ENCODE assay signal across 10 cellular contexts in the genomic region with DNA sequence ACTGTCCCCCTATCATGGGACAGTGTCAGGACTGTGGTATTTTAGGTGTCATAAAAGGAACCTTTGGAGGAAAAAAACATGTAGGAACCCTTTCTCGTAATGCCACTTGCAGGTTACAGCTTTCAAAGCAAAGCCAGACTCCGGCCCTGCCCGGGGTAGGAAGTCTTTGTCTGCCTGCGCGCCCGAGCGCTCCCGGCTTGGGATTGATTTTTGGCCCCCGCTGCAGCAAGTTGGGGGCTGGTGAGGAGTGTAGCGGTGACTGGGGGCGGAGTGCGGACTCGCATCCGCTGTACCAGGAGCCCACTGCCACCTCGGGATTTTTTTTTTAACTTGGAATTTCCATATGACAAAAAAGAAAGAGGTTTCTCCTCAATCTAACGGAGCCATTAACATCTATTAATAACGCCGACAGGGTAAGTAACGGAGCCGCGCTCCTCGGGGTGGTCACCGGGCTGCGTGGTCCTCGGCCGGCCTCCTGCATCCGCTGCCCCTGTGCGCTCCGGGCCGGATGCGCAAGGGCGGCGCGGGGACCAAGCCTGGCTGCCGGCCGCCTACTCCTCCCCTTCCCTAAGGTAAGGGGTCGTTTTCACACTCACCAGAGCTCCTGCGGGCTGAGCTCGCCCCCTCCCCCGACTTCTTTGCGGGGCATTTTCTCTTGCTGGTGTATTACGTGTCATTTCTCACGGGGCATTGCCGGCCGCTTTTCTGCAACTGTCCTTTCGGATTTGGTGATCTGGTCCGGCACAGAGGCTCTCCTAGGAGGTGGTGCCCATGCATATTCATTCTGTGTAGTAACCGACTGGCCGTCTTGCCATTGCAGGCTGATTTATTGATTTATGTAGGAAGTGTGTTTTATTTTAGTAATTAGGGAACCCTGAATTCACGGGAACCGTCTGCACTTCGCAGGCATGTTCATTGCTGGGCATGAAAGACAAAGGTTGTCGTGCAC.
DNase-seq lines count a peak whose midpoint lies in the region; ATAC-seq and TF ChIP-seq lines count a peak whose summit lies in the region.
"Had no signal": no experiment of that assay in that cellular context is flagged by ENCODE, and none has a peak within 500 bp of the region (broad histone marks: within the 10 kb centered on the region; RNA-seq: fewer than 3 reads in every experiment).

No MANE protein-coding gene starts in this region.

- H3K4me1 Mint-ChIP-seq in memory B cell, result peaks cover 7% of the 10 kb centered on the region

- no peaks in the 10 kb centered on the region for H3K9me3 Mint-ChIP-seq in memory B cell
- H3K9me3 Mint-ChIP-seq: CD4-positive, alpha-beta T cell had no signal

- WGBS in heart right ventricle, 2 donors, result 3 to 4% methylated on average over 46 to 53 of the region's 53 CpGs

- H3K4me1 ChIP-seq in heart right ventricle (peaks cover 0 to 10% (median 8%) of the 10 kb centered on the region in 9 donors), thoracic aorta (ENCODE audit: control insufficient read depth in 1 of 2, low read depth in 2 of 2) (peaks cover 9 to 11% of the 10 kb centered on the region in 2 donors)

- ATAC-seq in heart right ventricle, result no peak
- ATAC-seq in Right ventricle myocardium inferior, result no peak
- ATAC-seq in memory B cell (ENCODE audit: low read depth), result peak; percentile 21
- no peak for ATAC-seq in thoracic aorta (ENCODE audit: insufficient number of reproducible peaks, low FRiP score, low read depth)
- no peak for ATAC-seq in GM21367 (IDR thresholded peaks at IDR 0.05; ENCODE audit: unreplicated experiment)

- H3K9me3 ChIP-seq in heart right ventricle (no peaks in the 10 kb centered on the region), thoracic aorta (no peaks in the 10 kb centered on the region)

- H3K27me3 ChIP-seq in heart right ventricle, result peaks cover 0 to 85% (median 75%) of the 10 kb centered on the region in 7 donors
- peaks cover 5% of the 10 kb centered on the region for H3K27me3 ChIP-seq in thoracic aorta (replicated peaks; ENCODE audit: insufficient read depth)

- H3K4me3 ChIP-seq in heart right ventricle (peak overlapping the region in 6 of 10 donors; percentile 2 to 42 (median 32)), cardiac fibroblast (replicated peaks in 1 of 2; ENCODE audit: low read depth in 2 of 2, low read length in 2 of 2) (peak overlapping the region; percentile 1 to 40), thoracic aorta (peak overlapping the region; percentile 61)

- no peaks in the 10 kb centered on the region for H3K36me3 Mint-ChIP-seq in memory B cell

- H3K27ac ChIP-seq in heart right ventricle, result no peak overlapping the region
- H3K27ac ChIP-seq in thoracic aorta, result no peak overlapping the region
- H3K27ac ChIP-seq in RWPE1, result no peak overlapping the region

- no peaks in the 10 kb centered on the region for H3K36me3 ChIP-seq in heart right ventricle
- no peaks in the 10 kb centered on the region for H3K36me3 ChIP-seq in thoracic aorta

- CTCF ChIA-PET in RWPE1 (lab: Yijun Ruan, JAX), result interaction anchor here (0.7 kb wide), 2 partner anchors 108 to 183 kb away, joined by 3 read pairs; no protein-coding TSS in a partner anchor

- POLR2A ChIA-PET in RWPE1 (lab: Yijun Ruan, JAX; ENCODE audit: low non-redundant PET), result no interaction called here

- TF ChIP-seq CTCF in heart right ventricle (IDR thresholded peaks at IDR 0.05), result no peak
- no peak for TF ChIP-seq CTCF in cardiac fibroblast (IDR thresholded peaks at IDR 0.05; ENCODE audit: low read depth, low read length)
- TF ChIP-seq CTCF in thoracic aorta (IDR thresholded peaks at IDR 0.05), result no peak
- no peak for TF ChIP-seq CTCF in RWPE1 (conservative IDR thresholded peaks at IDR 0.05; ENCODE audit: low read depth)

- H3K27ac Mint-ChIP-seq in memory B cell, result no peak overlapping the region
- H3K27ac Mint-ChIP-seq: CD4-positive, alpha-beta T cell had no signal

- intact Hi-C loops in heart right ventricle (cut with DNase I) (no loop called here), Right ventricle myocardium inferior (cut with DNase I) (no loop called here)

- peak overlapping the region; percentile 72 for H3K4me3 Mint-ChIP-seq in memory B cell
- H3K4me3 Mint-ChIP-seq: CD4-positive, alpha-beta T cell had no signal

- H3K27me3 Mint-ChIP-seq in memory B cell, result peaks cover 11% of the 10 kb centered on the region

- DNase-seq in heart right ventricle (no peak), Right ventricle myocardium inferior (ENCODE audit: missing footprints) (no peak), cardiac fibroblast (ENCODE audit: low read depth in 2 of 2) (peak in 1 of 2 donors; percentile 45), memory B cell (ENCODE audit: low spot score in 2 of 2) (no peak), thoracic aorta (ENCODE audit: low spot score) (no peak), RWPE1 (ENCODE audit: low spot score) (no peak)
- no peak for DNase-seq in stimulated activated CD4-positive, alpha-beta T cell treated with anti-CD3 and anti-CD28 coated beads, Interleukin-4, amount 100 ng/mL, for 4 hours
- DNase-seq: activated CD4-positive, alpha-beta T cell treated with anti-CD3 and anti-CD28 coated beads for 1 hour; CD4-positive, alpha-beta T cell had no signal
